Comparison of ENCODE assay signal across 12 cellular contexts in the genomic region with DNA sequence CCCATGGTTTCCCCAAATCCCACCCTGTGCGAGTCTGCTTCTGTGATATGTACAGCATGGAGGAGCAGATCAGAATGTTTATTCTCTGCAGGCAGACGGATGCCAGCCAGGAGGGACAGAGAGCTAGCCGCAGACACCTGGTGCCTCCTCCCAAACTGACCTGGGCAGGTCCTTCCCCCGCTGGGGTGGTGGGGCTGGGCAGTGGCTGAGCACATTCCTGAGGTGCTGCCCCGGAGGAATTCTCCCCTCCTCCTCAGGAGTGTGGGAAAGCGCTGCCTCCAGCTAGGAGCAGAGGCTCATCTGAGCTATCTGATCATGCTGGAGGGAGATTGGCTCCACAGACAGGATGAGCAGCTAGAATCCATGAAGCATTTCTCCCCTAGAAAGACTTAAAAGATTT. TPM values are rescaled to one million over a fixed set of nuclear protein-coding genes. Genes with fewer than 3 reads are reported as not detected.
A peak's percentile ranks its signal among the peaks of the same experiment; 100 is the strongest.
DNase-seq lines count a peak whose midpoint lies in the region; ATAC-seq and TF ChIP-seq lines count a peak whose summit lies in the region.
"Had no signal": no experiment of that assay in that cellular context is flagged by ENCODE, and none has a peak within 500 bp of the region (broad histone marks: within the 10 kb centered on the region; RNA-seq: fewer than 3 reads in every experiment).

No MANE protein-coding gene starts in this region.

- dilution Hi-C loops in mammary epithelial cell (cut with HindIII; ENCODE audit: low sequenced_read_pairs), result no loop called here

- WGBS in mammary epithelial cell (ENCODE audit: low coverage, missing lambda C conversion rate), result 34% methylated on average over 5 of the region's 6 CpGs

- DNase-seq in Caco-2, result peak; percentile 25 to 56
- peak; percentile 76 to 77 for DNase-seq in PC-9
- DNase-seq in iPS-NIHi11 (ENCODE audit: low spot score), result peak; percentile 76
- DNase-seq in osteoblast (ENCODE audit: insufficient read length, low spot score, missing footprints), result peak; percentile 25
- no peak for DNase-seq in NCI-H748 treated with DMSO at 0.1 percent for 48 hours (lab: John Stamatoyannopoulos, UW)
- no peak for DNase-seq in mammary epithelial cell
- DNase-seq in left lobe of liver (ENCODE audit: low spot score), result no peak
- no peak for DNase-seq in dedifferentiated amniotic fluid mesenchymal stem cell (ENCODE audit: extremely low spot score)
- DNase-seq: DMS79, Kasumi-1, NCI-H2029, NCI-H510A treated with DMSO at 0.1 percent for 48 hours had no signal

- H3K9me2 ChIP-seq in PC-9 (ENCODE audit: insufficient read depth), result no peaks in the 10 kb centered on the region

- H4K20me1 ChIP-seq in PC-9 (ENCODE audit: insufficient read depth), result no peaks in the 10 kb centered on the region
- no peaks in the 10 kb centered on the region for H4K20me1 ChIP-seq in osteoblast (ENCODE audit: insufficient read depth, low read length)
- H4K20me1 ChIP-seq in mammary epithelial cell (ENCODE audit: insufficient read depth, low read length), result no peaks in the 10 kb centered on the region

- no peaks in the 10 kb centered on the region for H3K9me3 Mint-ChIP-seq in Caco-2 (ENCODE audit: unreplicated experiment)

- in situ Hi-C loops in mammary epithelial cell (cut with MboI; ENCODE audit: low sequenced_read_pairs in 2 of 2), result loop anchor here in 1 of 2 donors (10.0 kb wide), 1 partner anchor 96 kb away; no protein-coding TSS in a partner anchor

- no peaks in the 10 kb centered on the region for H3K27me3 Mint-ChIP-seq in Caco-2 (ENCODE audit: insufficient read depth, unreplicated experiment)

- H3K4me3 ChIP-seq in Caco-2 (ENCODE audit: low read depth, low read length), result no peak overlapping the region
- no peak overlapping the region for H3K4me3 ChIP-seq in PC-9
- no peak overlapping the region for H3K4me3 ChIP-seq in osteoblast (ENCODE audit: insufficient read depth, low read length)
- no peak overlapping the region for H3K4me3 ChIP-seq in mammary epithelial cell (replicated peaks in 1 of 3; ENCODE audit: insufficient read depth in 1 of 3, low read depth in 2 of 3, low read length in 3 of 3)

- H3K4me1 Mint-ChIP-seq in Caco-2 (ENCODE audit: low read depth, unreplicated experiment), result peaks cover 8% of the 10 kb centered on the region

- H3K4me2 ChIP-seq in PC-9 (peak overlapping the region; percentile 42), osteoblast (ENCODE audit: insufficient read depth, low read length) (no peak overlapping the region), mammary epithelial cell (ENCODE audit: insufficient read depth, low read depth, low read length) (no peak overlapping the region)

- H3K36me3 Mint-ChIP-seq in Caco-2 (ENCODE audit: insufficient read depth, unreplicated experiment), result no peaks in the 10 kb centered on the region

- ATAC-seq in left lobe of liver, result no peak

- no peak overlapping the region for H3K9ac ChIP-seq in mammary epithelial cell (ENCODE audit: insufficient read depth, low read length)

- CTCF ChIA-PET in Caco-2 (lab: Charles Lee), result interaction anchor here (1.7 to 2.2 kb wide), 2 partner anchors 9 to 27 kb away, joined by 5 to 15 read pairs; a partner anchor contains a TSS
- CTCF ChIA-PET in PC-9 (lab: Charles Lee), result interaction anchor here (0.6 to 1.4 kb wide), 3 partner anchors 27 to 156 kb away, joined by 4 to 13 read pairs (median 6); a partner anchor contains a TSS
- CTCF ChIA-PET in mammary epithelial cell (lab: Charles Lee; ENCODE audit: low non-redundant PET), result interaction anchor here (0.6 kb wide), 1 partner anchor 101 kb away, joined by 5 read pairs; no protein-coding TSS in a partner anchor

- peaks cover 13% of the 10 kb centered on the region; the same call in 1 of the 2 replicates for H3F3A ChIP-seq in PC-9 (ENCODE audit: insufficient read depth, low read depth)

- POLR2A ChIA-PET in Caco-2 (lab: Charles Lee), result interaction anchor here (1.0 kb wide), 1 partner anchor 45 kb away, joined by 4 read pairs; a partner anchor contains a TSS
- POLR2A ChIA-PET in PC-9 (lab: Charles Lee; ENCODE audit: unreplicated experiment), result interaction anchor here (0.5 to 0.8 kb wide), 4 partner anchors 27 to 1464 kb away, joined by 3 to 10 read pairs (median 4); a partner anchor contains a TSS

- H3K4me1 ChIP-seq in Caco-2 (peaks cover 5% of the 10 kb centered on the region; the same call in 1 of the 2 replicates), PC-9 (replicated peaks; ENCODE audit: insufficient read depth) (peaks cover 33% of the 10 kb centered on the region), osteoblast (ENCODE audit: insufficient read depth, low read length) (no peaks in the 10 kb centered on the region), mammary epithelial cell (ENCODE audit: insufficient read depth, low read length) (peaks cover 6% of the 10 kb centered on the region)

- no peak overlapping the region for H3K27ac Mint-ChIP-seq in Caco-2 (ENCODE audit: unreplicated experiment)

- TF ChIP-seq CTCF in Caco-2 (IDR thresholded peaks at IDR 0.05; ENCODE audit: insufficient read depth in 1 of 2, low read depth in 1 of 2, low read length in 1 of 2, severe bottlenecking in 1 of 2, unreplicated experiment in 1 of 2) (no peak), PC-9 (conservative IDR thresholded peaks at IDR 0.05) (no peak), osteoblast (IDR thresholded peaks at IDR 0.05; ENCODE audit: extremely low read depth, low read depth, low read length) (no peak), mammary epithelial cell (conservative IDR thresholded peaks at IDR 0.05 in 1 of 2, IDR thresholded peaks at IDR 0.05 in 1 of 2; ENCODE audit: extremely low read depth in 1 of 2, insufficient read depth in 1 of 2, low read depth in 1 of 2, low read length in 2 of 2) (no peak)

- H3K36me3 ChIP-seq in Caco-2 (ENCODE audit: control insufficient read depth, insufficient read depth, low read length) (no peaks in the 10 kb centered on the region), PC-9 (ENCODE audit: low read depth) (no peaks in the 10 kb centered on the region), osteoblast (ENCODE audit: insufficient read depth, low read length) (no peaks in the 10 kb centered on the region), mammary epithelial cell (ENCODE audit: insufficient read depth, low read length) (no peaks in the 10 kb centered on the region)

- H3K27me3 ChIP-seq in Caco-2 (replicated peaks; ENCODE audit: control insufficient read depth, insufficient read depth, low read length) (no peaks in the 10 kb centered on the region), PC-9 (ENCODE audit: insufficient read depth, low read depth) (no peaks in the 10 kb centered on the region), osteoblast (ENCODE audit: insufficient read depth, low read length) (no peaks in the 10 kb centered on the region), mammary epithelial cell (ENCODE audit: insufficient read depth, low read length) (no peaks in the 10 kb centered on the region)

- BruUV-seq in Caco-2 (replicated peaks; lab: Mats Ljungman, UMichigan) (no TSS peak), PC-9 (replicated peaks; lab: Mats Ljungman, UMichigan) (no TSS peak), mammary epithelial cell (replicated peaks; lab: Mats Ljungman, UMichigan) (no TSS peak)

- H3K9me3 ChIP-seq in Caco-2, result no peaks in the 10 kb centered on the region
- peaks cover 18% of the 10 kb centered on the region for H3K9me3 ChIP-seq in PC-9 (ENCODE audit: insufficient read depth, low read depth)
- no peaks in the 10 kb centered on the region for H3K9me3 ChIP-seq in osteoblast (ENCODE audit: low read depth, low read length)
- no peaks in the 10 kb centered on the region for H3K9me3 ChIP-seq in mammary epithelial cell (replicated peaks; ENCODE audit: insufficient read depth, low read length)

- H2AFZ ChIP-seq in PC-9 (no peak overlapping the region), osteoblast (ENCODE audit: low read length) (no peak overlapping the region), mammary epithelial cell (ENCODE audit: low read depth, low read length) (no peak overlapping the region)

- H3K4me3 Mint-ChIP-seq in Caco-2 (ENCODE audit: unreplicated experiment), result no peak overlapping the region

- 0 out of 2 replicates have a peak overlapping the region, but pooled peaks have one; percentile 8 for H3K27ac ChIP-seq in PC-9
- no peak overlapping the region for H3K27ac ChIP-seq in osteoblast (ENCODE audit: low read depth, low read length)
- no peak overlapping the region for H3K27ac ChIP-seq in mammary epithelial cell (ENCODE audit: insufficient read depth, low read depth, low read length)

- intact Hi-C loops in Caco-2 (cut with micrococcal nuclease; ENCODE audit: unreplicated experiment), result no loop called here
- intact Hi-C loops in PC-9 (cut with micrococcal nuclease; ENCODE audit: unreplicated experiment), result loop anchor here (1.0 kb wide), 1 partner anchor 28 kb away; no protein-coding TSS in a partner anchor
- intact Hi-C loops in mammary epithelial cell (cut with micrococcal nuclease), result loop anchor here (10.0 kb wide), 1 partner anchor 46 kb away; a partner anchor contains a TSS

- H3K79me2 ChIP-seq in PC-9 (ENCODE audit: low read depth) (no peaks in the 10 kb centered on the region), osteoblast (ENCODE audit: insufficient read depth, low read length) (no peaks in the 10 kb centered on the region), mammary epithelial cell (ENCODE audit: insufficient read depth, low read length) (no peaks in the 10 kb centered on the region)

RNA-seq across cellular contexts. Expression of a gene that starts 21.7 kb away (rescaled TPM):
- total RNA-seq in Caco-2 (2022) (9.4 and 10.2 TPM in 2 replicates), PC-9 (2021) (11.2 and 14.0 TPM in 2 replicates), osteoblast (2.5 and 3.2 TPM in 2 replicates), mammary epithelial cell (1 to 10 TPM; 1.5 to 2.8 TPM), left lobe of liver (11.7 TPM)
- 0.84 TPM for polyA plus RNA-seq in mammary epithelial cell
- polyA minus RNA-seq in mammary epithelial cell, result not detected

RNA-seq across cellular contexts. Expression of a gene that starts 22.2 kb away (rescaled TPM):
- total RNA-seq in Caco-2 (2022) (0.82 and 0.86 TPM in 2 replicates), PC-9 (2021) (not detected in 2 replicates), osteoblast (under 0.01 TPM in 2 replicates), mammary epithelial cell (under 1 TPM in 1 of 2 donors, not detected in 1; 0.17 TPM), left lobe of liver (1.5 TPM)
- polyA plus RNA-seq in mammary epithelial cell, result 0.06 TPM
- not detected for polyA minus RNA-seq in mammary epithelial cell

RNA-seq across cellular contexts. Expression of a gene that starts 27.3 kb away (rescaled TPM):
- 41.1 and 42.3 TPM in 2 replicates for total RNA-seq in Caco-2 (2022)
- 49.9 and 83.5 TPM in 2 replicates for total RNA-seq in PC-9 (2021)
- total RNA-seq in osteoblast, result 44.9 and 53.6 TPM in 2 replicates
- total RNA-seq in mammary epithelial cell, result 10 to 100 TPM; 51.8 to 56.4 TPM
- 48.5 TPM for polyA plus RNA-seq in mammary epithelial cell
- 35.4 TPM for polyA minus RNA-seq in mammary epithelial cell
- 38.9 TPM for total RNA-seq in left lobe of liver

RNA-seq across cellular contexts. Expression of a gene that starts 45.3 kb away (rescaled TPM):
- total RNA-seq in Caco-2 (2022) (313 TPM in 2 replicates), PC-9 (2021) (310 and 345 TPM in 2 replicates), osteoblast (214 and 243 TPM in 2 replicates), mammary epithelial cell (100 to 1,000 TPM; 120 to 181 TPM), left lobe of liver (215 TPM)
- 319 TPM for polyA plus RNA-seq in mammary epithelial cell
- polyA minus RNA-seq in mammary epithelial cell, result 13.2 TPM

Comparison
In these comparisons a context has a peak if more than half of its experiments do, and no peak if none do; other contexts are left out.
1. DNase-seq: peak in Caco-2 (2 of 2), PC-9 (2 of 2), iPS-NIHi11 (single experiment) and osteoblast (single experiment); none in NCI-H748 treated with DMSO at 0.1 percent for 48 hours (single experiment), mammary epithelial cell (single experiment), left lobe of liver (single experiment) and dedifferentiated amniotic fluid mesenchymal stem cell (single experiment).